18 cellular contexts compared by ENCODE assay signal in the genomic region with DNA sequence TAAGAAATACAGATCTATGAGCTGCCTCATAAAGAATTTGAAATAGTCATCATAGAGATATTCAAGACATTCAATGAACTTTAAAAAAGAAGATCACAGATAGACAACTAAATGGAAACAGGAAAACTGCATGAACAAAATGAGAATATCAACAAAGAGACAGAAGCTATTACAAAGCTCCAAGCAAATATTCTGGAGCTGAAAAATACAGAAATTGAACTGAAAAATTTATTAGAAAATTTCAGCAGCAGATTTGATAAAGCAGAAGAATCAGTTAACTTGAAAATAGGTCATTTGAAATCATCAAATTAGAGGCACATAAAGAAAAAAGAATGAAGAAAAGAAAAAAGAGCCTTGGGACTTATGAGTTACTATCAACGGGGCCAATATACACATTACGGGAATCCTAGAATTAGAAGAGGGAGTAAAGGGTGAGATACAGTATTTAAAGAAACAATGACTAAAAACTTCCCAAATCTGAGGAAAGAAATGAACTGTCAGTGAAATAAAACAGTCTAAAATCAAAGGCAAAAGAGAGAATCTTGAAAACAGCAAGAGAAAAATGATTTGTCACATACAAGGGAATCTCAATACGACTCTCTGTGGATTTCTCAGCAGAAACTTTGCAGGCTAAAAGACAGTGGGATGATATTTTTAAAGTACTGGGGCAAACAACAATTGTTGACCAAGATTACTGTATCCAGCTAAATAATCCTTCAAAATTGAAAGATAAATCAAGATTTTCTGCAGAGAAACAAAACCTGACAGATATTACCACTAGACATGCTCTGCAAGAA.
"Had no signal": no experiment of that assay in that cellular context is flagged by ENCODE, and none has a peak within 500 bp of the region (broad histone marks: within the 10 kb centered on the region; RNA-seq: fewer than 3 reads in every experiment).

No MANE protein-coding gene starts in this region.

- H3K9me3 ChIP-seq: colonic mucosa had no signal

- H3K36me3 ChIP-seq: colonic mucosa, lower lobe of right lung, transverse colon had no signal

- ATAC-seq: activated CD8-positive, alpha-beta T cell treated with anti-CD3 and anti-CD28 coated beads, Interleukin-2, amount 10 ng/mL, durations not matched to agents 7 days and 5 days; foreskin keratinocyte; left lobe of liver; lower lobe of right lung; naive thymus-derived CD4-positive, alpha-beta T cell; sciatic nerve; stimulated activated naive B cell treated with anti-CD40 and anti-IgM and Interleukin-4, amounts not matched to agents 10 μg/mL and 1 μg/mL and 100 μg/mL, for 72 hours had no signal

- H3K27me3 ChIP-seq: colonic mucosa, foreskin keratinocyte, transverse colon had no signal

- H3K4me1 ChIP-seq: colonic mucosa, foreskin keratinocyte, lower lobe of right lung, transverse colon had no signal

- H3K4me3 Mint-ChIP-seq: activated CD8-positive, alpha-beta T cell treated with anti-CD3 and anti-CD28 coated beads, Interleukin-2, amount 10 ng/mL, durations not matched to agents 7 days and 5 days; activated naive CD8-positive, alpha-beta T cell; naive thymus-derived CD4-positive, alpha-beta T cell; neural crest cell; stimulated activated naive B cell treated with anti-CD40 and anti-IgM and Interleukin-4, amounts not matched to agents 10 μg/mL and 1 μg/mL and 100 μg/mL, for 72 hours had no signal

- H3K27ac ChIP-seq: colonic mucosa, foreskin keratinocyte, lower lobe of right lung, transverse colon had no signal

- H3K4me1 Mint-ChIP-seq: neural crest cell; stimulated activated naive B cell treated with anti-CD40 and anti-IgM and Interleukin-4, amounts not matched to agents 10 μg/mL and 1 μg/mL and 100 μg/mL, for 72 hours had no signal

- H3K4me3 ChIP-seq: colonic mucosa, lower lobe of right lung, smooth muscle cell, transverse colon had no signal

- H3K27ac Mint-ChIP-seq: activated CD8-positive, alpha-beta T cell treated with anti-CD3 and anti-CD28 coated beads, Interleukin-2, amount 10 ng/mL, durations not matched to agents 7 days and 5 days; activated naive CD8-positive, alpha-beta T cell; naive thymus-derived CD4-positive, alpha-beta T cell; stimulated activated naive B cell treated with anti-CD40 and anti-IgM and Interleukin-4, amounts not matched to agents 10 μg/mL and 1 μg/mL and 100 μg/mL, for 72 hours had no signal

- H3K4me2 ChIP-seq: smooth muscle cell had no signal

- DNase-seq: activated CD4-positive, alpha-beta T cell treated with anti-CD3 and anti-CD28 coated beads for 1 hour; activated CD4-positive, alpha-beta T cell treated with anti-CD3 and anti-CD28 coated beads, Interleukin-2, amount 50 U/mL, for 1 hour; activated CD8-positive, alpha-beta T cell treated with anti-CD3 and anti-CD28 coated beads, Interleukin-2, amount 10 ng/mL, durations not matched to agents 7 days and 5 days; amniotic stem cell; colonic mucosa; erythroblast; lower lobe of right lung; naive thymus-derived CD4-positive, alpha-beta T cell; occipital lobe; stimulated activated CD4-positive, alpha-beta T cell treated with anti-CD3 and anti-CD28 coated beads, Interleukin-15, amount 100 ng/mL, for 24 hours; stimulated activated naive B cell treated with anti-CD40 and anti-IgM and Interleukin-4, amounts not matched to agents 10 μg/mL and 1 μg/mL and 100 μg/mL, for 72 hours; transverse colon had no signal

- H3K27me3 Mint-ChIP-seq: naive thymus-derived CD4-positive, alpha-beta T cell; stimulated activated naive B cell treated with anti-CD40 and anti-IgM and Interleukin-4, amounts not matched to agents 10 μg/mL and 1 μg/mL and 100 μg/mL, for 72 hours had no signal
